ENCODE assay signal across 21 cellular contexts in the genomic region with DNA sequence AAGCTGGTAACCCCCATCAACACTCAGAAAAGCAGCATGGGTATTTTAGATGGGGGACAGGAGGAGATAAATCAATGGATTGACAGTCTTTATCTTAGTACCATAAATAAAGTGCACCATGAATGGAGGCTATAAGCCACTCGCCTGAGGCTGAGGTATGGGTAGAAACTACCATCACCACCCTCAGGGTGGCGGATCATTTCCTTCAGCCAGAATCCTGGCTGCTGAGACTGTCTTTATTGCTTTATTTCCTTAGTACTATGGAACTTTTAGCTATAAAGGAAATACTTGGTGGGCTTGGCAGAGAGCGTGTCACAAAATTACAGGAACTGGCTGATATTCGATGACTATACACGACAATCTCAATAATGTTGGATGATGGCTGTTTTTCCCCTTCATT. TPM values are rescaled to one million over a fixed set of nuclear protein-coding genes. Genes with fewer than 3 reads are reported as not detected.
"Had no signal": no experiment of that assay in that cellular context is flagged by ENCODE, and none has a peak within 500 bp of the region (broad histone marks: within the 10 kb centered on the region; RNA-seq: fewer than 3 reads in every experiment).

No MANE protein-coding gene starts in this region.

- DNase-seq: activated CD4-positive, alpha-beta T cell treated with anti-CD3 and anti-CD28 coated beads for 36 hours; activated CD4-positive, alpha-beta T cell treated with anti-CD3 and anti-CD28 coated beads, Interleukin-2, amount 50 U/mL, for 48 hours; activated CD8-positive, alpha-beta memory T cell treated with anti-CD3 and anti-CD28 coated beads, Interleukin-2, amount 10 ng/mL, durations not matched to agents 7 days and 5 days; activated naive CD4-positive, alpha-beta T cell treated with anti-CD3 and anti-CD28 coated beads, Interleukin-2, amount 10 ng/mL, durations not matched to agents 7 days and 5 days; activated T-cell treated with anti-CD3 and anti-CD28 coated beads, Interleukin-2, amount 50 U/mL, for 1 hour; effector CD8-positive, alpha-beta T cell; immature natural killer cell; nephron progenitor cell; stimulated activated CD4-positive, alpha-beta T cell treated with anti-CD3 and anti-CD28 coated beads, Interleukin-12 subunit alpha, Interleukin-12 subunit beta, amount 100 ng/mL, for 4 hours; stimulated activated CD4-positive, alpha-beta T cell treated with anti-CD3 and anti-CD28 coated beads, Interleukin-2, amount 100 ng/mL, for 24 hours; stimulated activated naive CD8-positive, alpha-beta T cell treated with anti-CD3 and anti-CD28 coated beads, Interleukin-15, amount 100 ng/mL, for 72 hours; upper lobe of left lung had no signal

- H3K9me3 Mint-ChIP-seq: activated naive CD4-positive, alpha-beta T cell treated with anti-CD3 and anti-CD28 coated beads, Interleukin-2, amount 10 ng/mL, durations not matched to agents 7 days and 5 days; immature natural killer cell; nephron progenitor cell; stimulated activated naive CD8-positive, alpha-beta T cell treated with anti-CD3 and anti-CD28 coated beads, Interleukin-15, amount 100 ng/mL, for 72 hours; WTC11 had no signal

- H3K27ac Mint-ChIP-seq: activated CD4-positive, alpha-beta T cell treated with anti-CD3 and anti-CD28 coated beads for 36 hours; activated CD8-positive, alpha-beta memory T cell treated with anti-CD3 and anti-CD28 coated beads, Interleukin-2, amount 10 ng/mL, durations not matched to agents 7 days and 5 days; activated naive CD4-positive, alpha-beta T cell treated with anti-CD3 and anti-CD28 coated beads, Interleukin-2, amount 10 ng/mL, durations not matched to agents 7 days and 5 days; nephron progenitor cell; stimulated activated naive CD8-positive, alpha-beta T cell treated with anti-CD3 and anti-CD28 coated beads, Interleukin-15, amount 100 ng/mL, for 72 hours had no signal

- H3K4me3 Mint-ChIP-seq: activated CD4-positive, alpha-beta T cell treated with anti-CD3 and anti-CD28 coated beads for 36 hours; activated CD8-positive, alpha-beta memory T cell treated with anti-CD3 and anti-CD28 coated beads, Interleukin-2, amount 10 ng/mL, durations not matched to agents 7 days and 5 days; activated naive CD4-positive, alpha-beta T cell treated with anti-CD3 and anti-CD28 coated beads, Interleukin-2, amount 10 ng/mL, durations not matched to agents 7 days and 5 days; immature natural killer cell; nephron progenitor cell; stimulated activated naive CD8-positive, alpha-beta T cell treated with anti-CD3 and anti-CD28 coated beads, Interleukin-15, amount 100 ng/mL, for 72 hours; WTC11 had no signal

- H3K27me3 ChIP-seq: right atrium auricular region, suprapubic skin, upper lobe of left lung had no signal

- H3K27ac ChIP-seq: right atrium auricular region, SK-N-MC, suprapubic skin had no signal

- H3K4me1 ChIP-seq: right atrium auricular region had no signal

- H3K9me3 ChIP-seq: right atrium auricular region, suprapubic skin, upper lobe of left lung had no signal

- H3K27me3 Mint-ChIP-seq: activated CD4-positive, alpha-beta T cell treated with anti-CD3 and anti-CD28 coated beads for 36 hours; activated CD8-positive, alpha-beta memory T cell treated with anti-CD3 and anti-CD28 coated beads, Interleukin-2, amount 10 ng/mL, durations not matched to agents 7 days and 5 days; activated naive CD4-positive, alpha-beta T cell treated with anti-CD3 and anti-CD28 coated beads, Interleukin-2, amount 10 ng/mL, durations not matched to agents 7 days and 5 days; progenitor cell of endocrine pancreas; stimulated activated naive CD8-positive, alpha-beta T cell treated with anti-CD3 and anti-CD28 coated beads, Interleukin-15, amount 100 ng/mL, for 72 hours had no signal

- H3K4me3 ChIP-seq: right atrium auricular region, SK-N-MC, suprapubic skin, upper lobe of left lung had no signal

- ATAC-seq: activated CD4-positive, alpha-beta T cell treated with anti-CD3 and anti-CD28 coated beads for 36 hours; activated CD8-positive, alpha-beta memory T cell treated with anti-CD3 and anti-CD28 coated beads, Interleukin-2, amount 10 ng/mL, durations not matched to agents 7 days and 5 days; stimulated activated naive CD8-positive, alpha-beta T cell treated with anti-CD3 and anti-CD28 coated beads, Interleukin-15, amount 100 ng/mL, for 72 hours; WTC11 had no signal

RNA-seq across cellular contexts. Expression of gene PXT1, which starts 52.4 kb away (rescaled TPM):
- total RNA-seq: cerebellum, lower leg skin, mesenteric fat pad, omental fat pad, progenitor cell of endocrine pancreas, suprapubic skin had no signal
